7 cellular contexts compared by ENCODE assay signal in the genomic region with DNA sequence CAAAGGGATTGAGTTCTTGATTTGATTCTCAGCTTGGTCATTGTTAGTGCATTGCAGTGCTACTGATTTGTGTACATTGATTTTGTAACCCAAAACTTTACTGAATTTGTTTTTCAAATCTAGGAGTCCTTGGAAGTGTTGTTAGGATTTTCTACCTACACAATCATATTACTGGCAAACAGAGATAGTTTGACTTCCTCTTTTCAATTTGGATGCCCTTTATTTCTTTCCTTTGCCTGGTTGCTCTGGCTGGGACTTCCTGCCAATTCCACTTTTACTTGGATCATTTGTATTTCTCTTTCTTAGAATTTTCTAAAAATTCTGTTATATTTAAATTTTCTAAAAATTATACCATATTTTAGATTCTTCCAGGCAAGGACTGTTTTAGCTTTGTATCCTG.
"Had no signal": no experiment of that assay in that cellular context is flagged by ENCODE, and none has a peak within 500 bp of the region (broad histone marks: within the 10 kb centered on the region; RNA-seq: fewer than 3 reads in every experiment).

No MANE protein-coding gene starts in this region.

- FAIRE-seq: H1, H54, HTR-8/SVneo had no signal

- ATAC-seq: GM23338 had no signal

- H3K4me3 ChIP-seq: GM23338 had no signal

- H3K4me2 ChIP-seq: GM23338 had no signal

- H2AFZ ChIP-seq: GM23338 had no signal

- DNase-seq: H9, HCEC 1CT, IMR-90 had no signal
